In genomic region chr16:27500801-27501200, GRCh38 we compare ENCODE assay signal across 23 cellular contexts.
"Had no signal": no experiment of that assay in that cellular context is flagged by ENCODE, and none has a peak within 500 bp of the region (broad histone marks: within the 10 kb centered on the region; RNA-seq: fewer than 3 reads in every experiment).

No MANE protein-coding gene starts in this region.

- H3K27ac ChIP-seq: colonic mucosa, epithelial cell of prostate, hepatocyte, pancreas, right lobe of liver, suprapubic skin had no signal

- ATAC-seq: esophagus mucosa; gastrocnemius medialis; left lobe of liver; naive thymus-derived CD4-positive, alpha-beta T cell; pancreas; right lobe of liver; stimulated activated naive CD8-positive, alpha-beta T cell treated with anti-CD3 and anti-CD28 coated beads, Interleukin-15, amount 100 ng/mL, for 72 hours had no signal

- H3K4me1 ChIP-seq: colonic mucosa, pancreas, right lobe of liver had no signal

- H2AFZ ChIP-seq: hepatocyte had no signal

- DNase-seq: colonic mucosa; effector CD8-positive, alpha-beta T cell; endodermal cell; foreskin fibroblast; gastrocnemius medialis; heart left ventricle; kidney; naive thymus-derived CD4-positive, alpha-beta T cell; pancreas; right lobe of liver; stimulated activated CD4-positive, alpha-beta T cell treated with anti-CD3 and anti-CD28 coated beads, Interleukin-12 subunit alpha, Interleukin-12 subunit beta, amount 100 ng/mL, for 4 hours; stimulated activated CD4-positive, alpha-beta T cell treated with anti-CD3 and anti-CD28 coated beads, Interleukin-1b, Interleukin-23, amount 100 ng/mL, for 48 hours; stimulated activated CD4-positive, alpha-beta T cell treated with anti-CD3 and anti-CD28 coated beads, Interleukin-4, amount 100 ng/mL, for 1 hour; stimulated activated CD8-positive, alpha-beta memory T cell treated with anti-CD3 and anti-CD28 coated beads, Interleukin-4, amount 100 ng/mL, for 48 hours; stimulated activated naive CD4-positive, alpha-beta T cell; stimulated activated naive CD8-positive, alpha-beta T cell treated with anti-CD3 and anti-CD28 coated beads, Interleukin-15, amount 100 ng/mL, for 72 hours had no signal

- H3K27me3 ChIP-seq: colonic mucosa, gastrocnemius medialis, heart left ventricle, hepatocyte, pancreas, right lobe of liver, suprapubic skin had no signal

- H3K9me3 ChIP-seq: colonic mucosa, gastrocnemius medialis, heart left ventricle, pancreas, right lobe of liver, suprapubic skin had no signal

- H3K4me3 ChIP-seq: colonic mucosa, gastrocnemius medialis, heart left ventricle, hepatocyte, lung, pancreas, right lobe of liver, smooth muscle cell, suprapubic skin had no signal

- H3K4me2 ChIP-seq: hepatocyte, smooth muscle cell had no signal

- H3K79me2 ChIP-seq: hepatocyte had no signal
